Comparison of ENCODE assay signal across 9 cellular contexts in the genomic region with DNA sequence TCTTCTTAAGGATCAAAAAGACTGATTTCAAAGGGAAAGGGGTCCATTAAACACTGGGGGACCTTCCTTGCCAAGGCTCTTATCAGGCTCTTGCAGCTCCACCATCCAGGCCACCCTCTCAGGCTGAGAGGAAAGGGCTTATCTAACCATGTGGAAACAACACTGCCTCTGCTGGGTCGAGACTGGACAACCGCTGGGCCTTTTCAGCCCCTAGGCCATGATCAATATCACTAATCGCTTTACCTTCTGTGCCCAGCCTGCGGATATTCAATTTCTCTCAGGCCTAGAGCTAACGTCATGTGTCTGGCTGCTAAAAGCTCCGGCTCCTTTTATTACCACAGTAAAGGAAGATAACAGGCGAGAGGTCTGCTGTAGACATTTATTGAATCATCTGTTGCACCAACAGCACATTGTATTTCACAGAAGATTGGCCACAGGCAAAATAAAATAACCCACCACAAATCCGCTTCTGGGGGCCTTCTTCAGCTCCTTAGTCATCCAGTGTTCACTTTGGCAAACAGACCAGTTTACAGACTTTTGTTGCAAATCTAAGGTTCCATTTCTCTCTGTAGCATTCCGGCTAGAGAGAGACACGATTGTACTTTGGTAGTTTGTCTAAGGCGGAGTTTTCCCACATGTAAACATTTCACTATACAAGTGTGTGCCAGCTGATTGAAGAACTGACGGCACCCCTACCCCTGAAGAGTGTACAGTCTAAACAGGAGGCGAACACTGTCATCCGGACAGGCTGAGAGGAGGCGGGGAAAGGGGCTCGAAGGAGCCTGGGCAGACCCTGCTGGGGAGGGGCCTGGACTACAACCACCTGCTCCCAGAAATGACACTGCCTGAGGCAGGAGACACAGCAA. TPM values are rescaled to one million over a fixed set of nuclear protein-coding genes. Genes with fewer than 3 reads are reported as not detected.
DNase-seq lines count a peak whose midpoint lies in the region; ATAC-seq, FAIRE-seq and TF ChIP-seq lines count a peak whose summit lies in the region.
"Had no signal": no experiment of that assay in that cellular context is flagged by ENCODE, and none has a peak within 500 bp of the region (broad histone marks: within the 10 kb centered on the region; RNA-seq: fewer than 3 reads in every experiment).

No MANE protein-coding gene starts in this region.

- no peaks in the 10 kb centered on the region for H4K20me1 ChIP-seq in HepG2 (ENCODE audit: insufficient read depth, low read length)

- WGBS in heart right ventricle, 2 donors: 63 to 64% methylated on average over 16 of the region's 16 CpGs
- WGBS in HepG2 (ENCODE audit: low lambda C conversion rate): 0% methylated on average over 15 of the region's 16 CpGs

- H3K9me3 ChIP-seq in right atrium auricular region (no peaks in the 10 kb centered on the region), heart right ventricle (no peaks in the 10 kb centered on the region), adipocyte (ENCODE audit: control insufficient read depth, low read length) (no peaks in the 10 kb centered on the region), HepG2 (ENCODE audit: low read length) (no peaks in the 10 kb centered on the region), MG63 (no peaks in the 10 kb centered on the region)

- no TSS peak for BruUV-seq in HepG2 (replicated peaks; lab: Mats Ljungman, UMichigan)

- no peak for TF ChIP-seq CTCF in right atrium auricular region (IDR thresholded peaks at IDR 0.05)
- no peak for TF ChIP-seq CTCF in heart right ventricle (IDR thresholded peaks at IDR 0.05)
- peak; percentile 20 for TF ChIP-seq CTCF in HepG2 (CRISPR knock-in tag; IDR thresholded peaks at IDR 0.05)

- TF ChIP-seq POLR2A in HepG2 (IDR thresholded peaks at IDR 0.05; ENCODE audit: insufficient read depth in 1 of 2, low read depth in 2 of 2, low read length in 2 of 2): no peak

- intact Hi-C loops in heart right ventricle (cut with DNase I): no loop called here
- intact Hi-C loops in HepG2 (cut with micrococcal nuclease; ENCODE audit: unreplicated experiment): no loop called here

- CTCF ChIA-PET in HepG2 (lab: Yijun Ruan, JAX; ENCODE audit: low intra/inter-chr PET ratio, low total read pairs): no interaction called here

- DNase-seq in right atrium auricular region (ENCODE audit: low spot score) (no peak), heart right ventricle (no peak), adipocyte (ENCODE audit: low read depth) (peak; percentile 10), HepG2 (ENCODE audit: low spot score) (peak; percentile 81), MG63 (no peak), RPMI8226 (no peak)
- DNase-seq: stimulated activated CD4-positive, alpha-beta T cell treated with anti-CD3 and anti-CD28 coated beads, Interleukin-2, amount 100 ng/mL, for 24 hours had no signal

- TF ChIP-seq EP300 in HepG2 (IDR thresholded peaks at IDR 0.05; ENCODE audit: low read depth in 2 of 2, low read length in 2 of 2) (0 out of 4 replicates have a peak, but pooled peaks of 1 of the 2 experiments have one; percentile 37), HepG2 (CRISPR knock-in tag; IDR thresholded peaks at IDR 0.05; ENCODE audit: borderline replicate concordance) (peak; percentile 23; the same call in 1 of the 2 replicates)

- peak overlapping the region; percentile 88 for H3K4me2 ChIP-seq in HepG2 (ENCODE audit: low read depth, low read length)

- ATAC-seq in heart right ventricle (no peak), HepG2 (peak; percentile 72), GM18870 (IDR thresholded peaks at IDR 0.05; ENCODE audit: unreplicated experiment) (no peak), HG02852 (IDR thresholded peaks at IDR 0.05; ENCODE audit: unreplicated experiment) (no peak)

- H3K79me2 ChIP-seq in HepG2 (ENCODE audit: insufficient read depth, low read length): no peaks in the 10 kb centered on the region

- H2AFZ ChIP-seq in HepG2 (ENCODE audit: low read length): peak overlapping the region; percentile 43

- FAIRE-seq in HepG2 (lab: Jason Lieb, UNC): peak; percentile 97

- H3K4me1 ChIP-seq in right atrium auricular region (peaks cover 0 to 56% of the 10 kb centered on the region in 2 donors), heart right ventricle (peaks cover 24 to 71% (median 57%) of the 10 kb centered on the region in 9 donors), adipocyte (ENCODE audit: control insufficient read depth, insufficient read depth, low read length) (peaks cover 56% of the 10 kb centered on the region), HepG2 (ENCODE audit: insufficient read depth, low read length) (peaks cover 72% of the 10 kb centered on the region)

- H3K36me3 ChIP-seq in right atrium auricular region (no peaks in the 10 kb centered on the region), heart right ventricle (peaks cover 0 to 5% (median 0%) of the 10 kb centered on the region in 9 donors), adipocyte (ENCODE audit: control insufficient read depth, insufficient read depth, low read length, severe bottlenecking) (peaks cover 3% of the 10 kb centered on the region), HepG2 (replicated peaks in 1 of 2; ENCODE audit: control insufficient read depth in 1 of 2, insufficient read depth in 2 of 2, low read length in 2 of 2) (no peaks in the 10 kb centered on the region), MG63 (peaks cover 46% of the 10 kb centered on the region)

- POLR2A ChIA-PET in HepG2 (lab: Yijun Ruan, JAX): interaction anchor here (0.9 to 2.4 kb wide), 4 partner anchors 88 to 341 kb away, joined by 4 to 11 read pairs (median 4); a partner anchor contains a TSS

- H3K27ac ChIP-seq in right atrium auricular region: peak overlapping the region; percentile 83 to 88
- H3K27ac ChIP-seq in heart right ventricle: peak overlapping the region in 3 of 10 donors; percentile 12 to 70 (median 13)
- peak overlapping the region; percentile 63 for H3K27ac ChIP-seq in HepG2 (ENCODE audit: extremely low read length, insufficient read depth, low read length)

- in situ Hi-C loops in HepG2 (cut with HindIII; ENCODE audit: extremely low pct_ligation_motif_present, low pct_unique_long_range_greater_than_20kb): no loop called here

- H3K27me3 ChIP-seq in right atrium auricular region (no peaks in the 10 kb centered on the region), heart right ventricle (no peaks in the 10 kb centered on the region), adipocyte (replicated peaks; ENCODE audit: control insufficient read depth, insufficient read depth, low read length) (no peaks in the 10 kb centered on the region), HepG2 (ENCODE audit: control insufficient read depth in 1 of 2, insufficient read depth in 2 of 2, low read length in 2 of 2) (peaks cover 0 to 9% of the 10 kb centered on the region in 2 experiments; a peak in 2 of 5 replicates), MG63 (no peaks in the 10 kb centered on the region)

- H3K4me3 ChIP-seq in right atrium auricular region: no peak overlapping the region
- H3K4me3 ChIP-seq in heart right ventricle: no peak overlapping the region
- H3K4me3 ChIP-seq in adipocyte (ENCODE audit: low read length): peak overlapping the region; percentile 53
- peak overlapping the region; percentile 23 to 62 (median 39) for H3K4me3 ChIP-seq in HepG2 (replicated peaks in 1 of 3; ENCODE audit: insufficient read depth in 1 of 3, low read depth in 2 of 3, low read length in 3 of 3)
- no peak overlapping the region for H3K4me3 ChIP-seq in MG63

- H3K9ac ChIP-seq in adipocyte (ENCODE audit: low read length) (peak overlapping the region; percentile 77), HepG2 (ENCODE audit: insufficient read depth, low read depth, low read length) (peak overlapping the region; percentile 32; the same call in 1 of the 2 replicates)

- TF ChIP-seq RAD21 in HepG2 (CRISPR knock-in tag; IDR thresholded peaks at IDR 0.05): no peak

RNA-seq across cellular contexts. Expression of a gene that starts 13.9 kb away (rescaled TPM):
- total RNA-seq in right atrium auricular region (10 to 100 TPM; 13.4 to 13.7 TPM), heart right ventricle (10 to 100 TPM in 4 of 10 donors, 1 to 10 TPM in 6; 5.5 to 22.8 (median 8.5) TPM), HepG2 (2016; rRNA removed; fragmentation: Illumina TruSeq; extraction: Trizol) (3.1 and 6.7 TPM in 2 replicates)
- polyA plus RNA-seq in heart right ventricle (10 to 100 TPM in 1 of 2 donors, 1 to 10 TPM in 1; 7.8 to 12.2 TPM), HepG2 (2011; rRNA removed) (1.5 and 1.6 TPM in 2 replicates)
- 2.0 TPM in 2 replicates for total RNA-seq in HepG2 (2016; cell fraction: cytosol; rRNA removed; fragmentation: Illumina TruSeq; extraction: Trizol; ENCODE audit: low read depth)
- 3.7 and 6.3 TPM in 2 replicates for total RNA-seq in HepG2 (2016; cell fraction: insoluble cytoplasmic fraction; rRNA removed; fragmentation: Illumina TruSeq; extraction: Trizol)
- 5.5 and 6.5 TPM in 2 replicates for total RNA-seq in HepG2 (2016; cell fraction: membrane; rRNA removed; fragmentation: Illumina TruSeq; extraction: Trizol)
- 3.5 and 4.9 TPM in 2 replicates for total RNA-seq in HepG2 (2016; cell fraction: nucleus; rRNA removed; fragmentation: Illumina TruSeq; extraction: Trizol)
- polyA plus RNA-seq in HepG2 (2011; cell fraction: cytosol; rRNA removed): 1.1 and 1.3 TPM in 2 replicates
- 2.1 and 2.4 TPM in 2 replicates for polyA plus RNA-seq in HepG2 (2011; cell fraction: nucleus; rRNA removed)
- polyA plus RNA-seq in HepG2 (2012): 1.1 and 1.3 TPM in 2 replicates
- polyA plus RNA-seq in HepG2 (2016; cell fraction: cytosol; fragmentation: Illumina TruSeq; extraction: Trizol; ENCODE audit: low read depth): 1.9 and 2.3 TPM in 2 replicates
- polyA plus RNA-seq in HepG2 (2016; cell fraction: insoluble cytoplasmic fraction; fragmentation: Illumina TruSeq; extraction: Trizol; ENCODE audit: low read depth): 3.5 and 4.0 TPM in 2 replicates
- 4.5 and 4.6 TPM in 2 replicates for polyA plus RNA-seq in HepG2 (2016; cell fraction: membrane; fragmentation: Illumina TruSeq; extraction: Trizol; ENCODE audit: low read depth)
- 9.1 TPM in 2 replicates for polyA plus RNA-seq in HepG2 (2016; cell fraction: nucleus; fragmentation: Illumina TruSeq; extraction: Trizol; ENCODE audit: insufficient read depth, low read depth)
- polyA minus RNA-seq in HepG2 (2011; rRNA and poly(A)+ RNA removed; ENCODE audit: low replicate concordance): 10.1 and 69.6 TPM in 2 replicates
- polyA minus RNA-seq in HepG2 (2011; cell fraction: cytosol; rRNA and poly(A)+ RNA removed): 1.1 TPM in 2 replicates
- polyA minus RNA-seq in HepG2 (2011; cell fraction: nucleus; rRNA and poly(A)+ RNA removed): 1.4 and 2.6 TPM in 2 replicates
- 18.6 and 42.8 TPM in 2 replicates for total RNA-seq in MG63 (2014; rRNA removed; shearing (Covaris generic); ENCODE audit: low replicate concordance)

RNA-seq across cellular contexts. Expression of a gene that starts 44.7 kb away (rescaled TPM):
- 1 to 10 TPM; 3.4 to 4.0 TPM for total RNA-seq in right atrium auricular region
- 10 to 100 TPM in 9 of 10 donors, 1 to 10 TPM in 1; 2.0 to 25.8 (median 13.2) TPM for total RNA-seq in heart right ventricle
- polyA plus RNA-seq in heart right ventricle: 10 to 100 TPM in 1 of 2 donors, 1 to 10 TPM in 1; 3.0 to 10.1 TPM
- total RNA-seq in HepG2 (2016; rRNA removed; fragmentation: Illumina TruSeq; extraction: Trizol): 0.13 TPM in 1 of 2 replicates, not detected in the other
- not detected in 2 replicates for total RNA-seq in HepG2 (2016; cell fraction: cytosol; rRNA removed; fragmentation: Illumina TruSeq; extraction: Trizol; ENCODE audit: low read depth)
- 0.15 TPM in 1 of 2 replicates, not detected in the other for total RNA-seq in HepG2 (2016; cell fraction: insoluble cytoplasmic fraction; rRNA removed; fragmentation: Illumina TruSeq; extraction: Trizol)
- total RNA-seq in HepG2 (2016; cell fraction: membrane; rRNA removed; fragmentation: Illumina TruSeq; extraction: Trizol): not detected in 2 replicates
- not detected in 2 replicates for total RNA-seq in HepG2 (2016; cell fraction: nucleus; rRNA removed; fragmentation: Illumina TruSeq; extraction: Trizol)
- 0.03 and 0.08 TPM in 2 replicates for polyA plus RNA-seq in HepG2 (2011; rRNA removed)
- polyA plus RNA-seq in HepG2 (2011; cell fraction: cytosol; rRNA removed): 0.05 TPM in 1 of 2 replicates, not detected in the other
- 0.09 and 0.11 TPM in 2 replicates for polyA plus RNA-seq in HepG2 (2011; cell fraction: nucleus; rRNA removed)
- polyA plus RNA-seq in HepG2 (2012): 0.13 and 0.23 TPM in 2 replicates
- not detected in 2 replicates for polyA plus RNA-seq in HepG2 (2016; cell fraction: cytosol; fragmentation: Illumina TruSeq; extraction: Trizol; ENCODE audit: low read depth)
- not detected in 2 replicates for polyA plus RNA-seq in HepG2 (2016; cell fraction: insoluble cytoplasmic fraction; fragmentation: Illumina TruSeq; extraction: Trizol; ENCODE audit: low read depth)
- polyA plus RNA-seq in HepG2 (2016; cell fraction: membrane; fragmentation: Illumina TruSeq; extraction: Trizol; ENCODE audit: low read depth): not detected in 2 replicates
- 0.56 TPM in 1 of 2 replicates, not detected in the other for polyA plus RNA-seq in HepG2 (2016; cell fraction: nucleus; fragmentation: Illumina TruSeq; extraction: Trizol; ENCODE audit: insufficient read depth, low read depth)
- 0.37 TPM in 1 of 2 replicates, not detected in the other for polyA minus RNA-seq in HepG2 (2011; rRNA and poly(A)+ RNA removed; ENCODE audit: low replicate concordance)
- polyA minus RNA-seq in HepG2 (2011; cell fraction: cytosol; rRNA and poly(A)+ RNA removed): not detected in 2 replicates
- 0.26 TPM in 1 of 2 replicates, not detected in the other for polyA minus RNA-seq in HepG2 (2011; cell fraction: nucleus; rRNA and poly(A)+ RNA removed)
- total RNA-seq in MG63 (2014; rRNA removed; shearing (Covaris generic); ENCODE audit: low replicate concordance): 0.40 TPM in 1 of 2 replicates, not detected in the other

Comparison
In these comparisons a context has a peak if more than half of its experiments do, and no peak if none do; other contexts are left out.
1. DNase-seq: peak in adipocyte (single experiment) and HepG2 (single experiment); none in right atrium auricular region (single experiment), heart right ventricle (0 of 2), MG63 (single experiment) and RPMI8226 (single experiment).
2. H3K4me3 ChIP-seq: peak in adipocyte (single experiment) and HepG2 (3 of 3); none in right atrium auricular region (0 of 2), heart right ventricle (0 of 10) and MG63 (single experiment).